14 cellular contexts compared by ENCODE assay signal in the genomic region with DNA sequence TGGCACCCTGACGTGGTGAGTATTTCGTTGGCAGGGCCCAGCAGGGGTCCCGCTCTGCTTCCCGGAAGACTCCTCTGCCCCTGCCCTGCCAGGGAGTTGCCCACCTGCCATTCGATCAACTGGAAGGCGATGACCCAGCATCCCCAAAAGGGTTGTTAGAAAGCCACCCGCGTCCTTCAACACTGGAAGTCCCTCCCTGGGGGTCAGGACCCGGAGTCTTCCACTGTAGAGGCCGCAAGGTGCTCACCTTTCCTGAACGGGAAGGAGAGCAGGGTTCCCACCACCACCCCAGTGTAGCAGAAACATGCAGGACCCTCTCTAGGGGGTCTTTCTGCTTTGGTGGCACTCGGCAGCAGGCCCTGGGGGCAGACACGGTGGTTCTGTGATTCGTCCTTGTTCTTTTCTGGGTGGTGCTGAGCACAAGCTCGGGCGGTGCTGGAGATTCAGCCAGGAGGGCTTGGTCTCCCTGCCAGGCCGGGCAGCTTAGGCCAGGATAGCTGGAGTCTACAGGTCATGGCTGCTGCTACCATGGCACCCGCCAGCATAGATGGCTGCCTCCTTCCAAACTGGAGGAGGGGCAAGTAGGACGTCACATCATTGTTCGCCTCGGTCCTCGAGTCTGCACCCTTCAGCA. TPM values are rescaled to one million over a fixed set of nuclear protein-coding genes. Genes with fewer than 3 reads are reported as not detected.
DNase-seq lines count a peak whose midpoint lies in the region; ATAC-seq and TF ChIP-seq lines count a peak whose summit lies in the region.
"Had no signal": no experiment of that assay in that cellular context is flagged by ENCODE, and none has a peak within 500 bp of the region (broad histone marks: within the 10 kb centered on the region; RNA-seq: fewer than 3 reads in every experiment).

No MANE protein-coding gene starts in this region.

- POLR2A ChIA-PET in WTC11 (lab: Charles Lee): no interaction called here

- H3K4me1 ChIP-seq in BLaER1 (peaks cover 88% of the 10 kb centered on the region), neuronal stem cell (ENCODE audit: control insufficient read depth in 2 of 2, insufficient read depth in 1 of 2, low read depth in 1 of 2, low read length in 2 of 2) (peaks cover 0 to 9% of the 10 kb centered on the region in 2 donors)

- H3K9me3 Mint-ChIP-seq in T-helper 2 cell treated with Interferon-gamma antibody and Interleukin-4, amounts not matched to agents 5 μg/mL and 100 μg/mL, for 36 hours: no peaks in the 10 kb centered on the region
- no peaks in the 10 kb centered on the region for H3K9me3 Mint-ChIP-seq in WTC11

- H2AK5ac ChIP-seq in neuronal stem cell (ENCODE audit: low read depth, low read length): peak overlapping the region; percentile 56

- H3K14ac ChIP-seq in neuronal stem cell (ENCODE audit: low read length): no peak overlapping the region

- no peak overlapping the region for H3K4ac ChIP-seq in neuronal stem cell (ENCODE audit: low read length)

- peak overlapping the region; percentile 22 for H2BK12ac ChIP-seq in neuronal stem cell (ENCODE audit: low read length)

- no peak overlapping the region for H2BK120ac ChIP-seq in neuronal stem cell (ENCODE audit: low read depth, low read length)

- no peaks in the 10 kb centered on the region for H3K9me3 ChIP-seq in BLaER1
- peaks cover 0 to 2% of the 10 kb centered on the region in 2 donors for H3K9me3 ChIP-seq in neuronal stem cell (replicated peaks in 1 of 2; ENCODE audit: control insufficient read depth in 2 of 2, insufficient read depth in 1 of 2, low read depth in 1 of 2, low read length in 2 of 2)

- TF ChIP-seq CTCF in WTC11 (IDR thresholded peaks at IDR 0.05): no peak

- no CpG with 5 or more reads among the region's 22 CpGs for WGBS in neuronal stem cell (ENCODE audit: extremely low coverage in 2 of 2, insufficient read length in 2 of 2, insufficient replicate concordance in 1 of 2), 2 donors

- DNase-seq in T-helper 2 cell treated with Interferon-gamma antibody and Interleukin-4, amounts not matched to agents 5 μg/mL and 100 μg/mL, for 36 hours (ENCODE audit: low spot score): no peak
- DNase-seq in T-helper 2 cell (no peak), WTC11 (ENCODE audit: low spot score) (peak; percentile 7), neuronal stem cell (ENCODE audit: low spot score) (no peak), GM19238 (ENCODE audit: insufficient read length, low spot score) (no peak)
- DNase-seq: DMS79 treated with DMSO at 0.1 percent for 48 hours, KBM-7, NCI-H1105 treated with DMSO at 0.1 percent for 48 hours, NCI-H1694, NCI-H2081 treated with DMSO at 0.1 percent for 48 hours, SHP77 treated with DMSO at 0.1 percent for 48 hours had no signal

- no peaks in the 10 kb centered on the region for H3K27me3 Mint-ChIP-seq in T-helper 2 cell treated with Interferon-gamma antibody and Interleukin-4, amounts not matched to agents 5 μg/mL and 100 μg/mL, for 36 hours (ENCODE audit: low read depth)
- no peaks in the 10 kb centered on the region for H3K27me3 Mint-ChIP-seq in WTC11 (ENCODE audit: low read depth)

- H2AFZ ChIP-seq in neuronal stem cell (ENCODE audit: low read length): no peak overlapping the region

- H3K4me1 Mint-ChIP-seq in T-helper 2 cell treated with Interferon-gamma antibody and Interleukin-4, amounts not matched to agents 5 μg/mL and 100 μg/mL, for 36 hours (ENCODE audit: low read depth): peaks cover 18% of the 10 kb centered on the region
- H3K4me1 Mint-ChIP-seq in WTC11: peaks cover 13% of the 10 kb centered on the region

- no peaks in the 10 kb centered on the region for H3K36me3 ChIP-seq in BLaER1
- H3K36me3 ChIP-seq in neuronal stem cell (replicated peaks in 1 of 2; ENCODE audit: control insufficient read depth in 2 of 2, insufficient read depth in 2 of 2, low read length in 2 of 2): no peaks in the 10 kb centered on the region

- no peak overlapping the region for H2BK5ac ChIP-seq in neuronal stem cell (ENCODE audit: low read length)

- 0 out of 2 replicates have a peak overlapping the region, but pooled peaks have one; percentile 40 for H3K9ac ChIP-seq in BLaER1
- no peak overlapping the region for H3K9ac ChIP-seq in neuronal stem cell (ENCODE audit: low read depth, low read length, poor library complexity)

- no peak overlapping the region for H4K8ac ChIP-seq in neuronal stem cell (ENCODE audit: low read depth, low read length)

- peaks cover 24% of the 10 kb centered on the region for H4K20me1 ChIP-seq in BLaER1

- no peak overlapping the region for H3K23ac ChIP-seq in neuronal stem cell (ENCODE audit: low read depth, low read length, poor library complexity)

- H4K91ac ChIP-seq in neuronal stem cell (ENCODE audit: low read depth, low read length, poor library complexity): no peak overlapping the region

- H3K27ac ChIP-seq in BLaER1 (no peak overlapping the region), neuronal stem cell (replicated peaks; ENCODE audit: low read length) (no peak overlapping the region)

- ATAC-seq in WTC11 (no peak), HG03378 (IDR thresholded peaks at IDR 0.05; ENCODE audit: unreplicated experiment) (no peak), HG02852 (IDR thresholded peaks at IDR 0.05; ENCODE audit: unreplicated experiment) (no peak)

- no peaks in the 10 kb centered on the region for H3K27me3 ChIP-seq in BLaER1
- peaks cover 0 to 24% (median 0%) of the 10 kb centered on the region in 3 experiments for H3K27me3 ChIP-seq in neuronal stem cell (ENCODE audit: control insufficient read depth in 3 of 3, insufficient read depth in 3 of 3, low read depth in 1 of 3, low read length in 3 of 3)

- peaks cover 2% of the 10 kb centered on the region for H3K79me1 ChIP-seq in neuronal stem cell (ENCODE audit: low read depth, low read length)

- H3K4me3 Mint-ChIP-seq in T-helper 2 cell treated with Interferon-gamma antibody and Interleukin-4, amounts not matched to agents 5 μg/mL and 100 μg/mL, for 36 hours: no peak overlapping the region
- no peak overlapping the region for H3K4me3 Mint-ChIP-seq in WTC11

- peak overlapping the region; percentile 85 for H3K4me2 ChIP-seq in BLaER1
- H3K4me2 ChIP-seq in neuronal stem cell (ENCODE audit: insufficient read depth, low read length, poor library complexity, severe bottlenecking): no peak overlapping the region

- peak overlapping the region; percentile 12 for H3K27ac Mint-ChIP-seq in T-helper 2 cell treated with Interferon-gamma antibody and Interleukin-4, amounts not matched to agents 5 μg/mL and 100 μg/mL, for 36 hours
- no peak overlapping the region for H3K27ac Mint-ChIP-seq in WTC11

- H2BK15ac ChIP-seq in neuronal stem cell (ENCODE audit: low read length): peak overlapping the region; percentile 26

- no peak overlapping the region for H3K4me3 ChIP-seq in BLaER1
- no peak overlapping the region for H3K4me3 ChIP-seq in neuronal stem cell (ENCODE audit: low read length in 2 of 2)

- CTCF ChIA-PET in WTC11 (lab: Charles Lee): no interaction called here

- H3K36me3 Mint-ChIP-seq in T-helper 2 cell treated with Interferon-gamma antibody and Interleukin-4, amounts not matched to agents 5 μg/mL and 100 μg/mL, for 36 hours (ENCODE audit: low read depth): no peaks in the 10 kb centered on the region
- no peaks in the 10 kb centered on the region for H3K36me3 Mint-ChIP-seq in WTC11

- H3K18ac ChIP-seq in neuronal stem cell (ENCODE audit: low read length): peak overlapping the region; percentile 64

TF ChIP-seq in WTC11, 78 proteins besides CTCF, POLR2A, EP300 and RAD21 (continues in another document):
- TF ChIP-seq CREM (CRISPR knock-in tag; IDR thresholded peaks at IDR 0.05): no peak
- TF ChIP-seq ESRRA (CRISPR knock-in tag; IDR thresholded peaks at IDR 0.05; ENCODE audit: borderline replicate concordance): no peak
- TF ChIP-seq ZBTB21 (CRISPR knock-in tag; IDR thresholded peaks at IDR 0.05; ENCODE audit: borderline replicate concordance): no peak
- TF ChIP-seq TEAD4 (CRISPR knock-in tag; IDR thresholded peaks at IDR 0.05): no peak
- TF ChIP-seq, protein P1, sequence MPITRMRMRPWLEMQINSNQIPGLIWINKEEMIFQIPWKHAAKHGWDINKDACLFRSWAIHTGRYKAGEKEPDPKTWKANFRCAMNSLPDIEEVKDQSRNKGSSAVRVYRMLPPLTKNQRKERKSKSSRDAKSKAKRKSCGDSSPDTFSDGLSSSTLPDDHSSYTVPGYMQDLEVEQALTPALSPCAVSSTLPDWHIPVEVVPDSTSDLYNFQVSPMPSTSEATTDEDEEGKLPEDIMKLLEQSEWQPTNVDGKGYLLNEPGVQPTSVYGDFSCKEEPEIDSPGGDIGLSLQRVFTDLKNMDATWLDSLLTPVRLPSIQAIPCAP (CRISPR knock-in tag; IDR thresholded peaks at IDR 0.05): no peak
- TF ChIP-seq ERG (CRISPR knock-in tag; IDR thresholded peaks at IDR 0.05): no peak
- no peak for TF ChIP-seq RELA (CRISPR knock-in tag; IDR thresholded peaks at IDR 0.05; ENCODE audit: borderline replicate concordance)
- TF ChIP-seq ZBTB43 (CRISPR knock-in tag; IDR thresholded peaks at IDR 0.05): no peak
- no peak for TF ChIP-seq PRRX2 (CRISPR knock-in tag; IDR thresholded peaks at IDR 0.05)

RNA-seq across cellular contexts. Expression of gene DPYSL4, which starts 19.6 kb away (rescaled TPM):
- total RNA-seq in WTC11 (2021): 16.8 to 18.1 TPM (median 17.0 TPM) in 3 replicates
- polyA plus RNA-seq in neuronal stem cell (2013, experiment 1 of 2): 27.1 TPM
- polyA plus RNA-seq in neuronal stem cell (2013, experiment 2 of 2): 25.4 TPM
